Comparison of ENCODE assay signal across 8 cellular contexts in genomic region chr6:31805939-31806469, GRCh38. TPM values are rescaled to one million over a fixed set of nuclear protein-coding genes. Genes with fewer than 3 reads are reported as not detected.
DNase-seq lines count a peak whose midpoint lies in the region; ATAC-seq, FAIRE-seq and TF ChIP-seq lines count a peak whose summit lies in the region.

No MANE protein-coding gene starts in this region.

- CTCF ChIA-PET in activated naive CD4-positive, alpha-beta T cell treated with anti-CD3 and anti-CD28 coated beads, Interleukin-2, amount 10 ng/mL, durations not matched to agents 7 days and 5 days (lab: Charles Lee), result interaction anchor here (0.8 to 3.0 kb wide), 7 partner anchors 9 to 125 kb away, joined by 3 to 20 read pairs (median 3); partner anchors contain the start of genes DDAH2, LY6G5C and VARS1
- CTCF ChIA-PET in activated CD4-positive, alpha-beta memory T cell treated with anti-CD3 and anti-CD28 coated beads for 36 hours (lab: Charles Lee), result interaction anchor here (0.6 to 2.5 kb wide), 12 partner anchors 8 to 224 kb away, joined by 3 to 30 read pairs (median 5); partner anchors contain the start of genes HSPA1A, HSPA1L and VARS1

- H3K27me3 Mint-ChIP-seq in activated naive CD4-positive, alpha-beta T cell treated with anti-CD3 and anti-CD28 coated beads, Interleukin-2, amount 10 ng/mL, durations not matched to agents 7 days and 5 days, result no peaks in the 10 kb centered on the region
- no peaks in the 10 kb centered on the region for H3K27me3 Mint-ChIP-seq in activated CD4-positive, alpha-beta memory T cell treated with anti-CD3 and anti-CD28 coated beads for 36 hours

- H3K9me3 Mint-ChIP-seq in activated naive CD4-positive, alpha-beta T cell treated with anti-CD3 and anti-CD28 coated beads, Interleukin-2, amount 10 ng/mL, durations not matched to agents 7 days and 5 days, result no peaks in the 10 kb centered on the region
- H3K9me3 Mint-ChIP-seq in activated CD4-positive, alpha-beta memory T cell treated with anti-CD3 and anti-CD28 coated beads for 36 hours, result no peaks in the 10 kb centered on the region

- POLR2A ChIA-PET in activated CD4-positive, alpha-beta memory T cell treated with anti-CD3 and anti-CD28 coated beads for 36 hours (lab: Charles Lee), result interaction anchor here (0.9 to 2.4 kb wide), 10 partner anchors 9 to 231 kb away, joined by 3 to 20 read pairs (median 4); partner anchors contain the start of genes ABHD16A, HSPA1A, HSPA1B and HSPA1L

- H3K36me3 Mint-ChIP-seq in activated naive CD4-positive, alpha-beta T cell treated with anti-CD3 and anti-CD28 coated beads, Interleukin-2, amount 10 ng/mL, durations not matched to agents 7 days and 5 days, result peaks cover 38% of the 10 kb centered on the region
- H3K36me3 Mint-ChIP-seq in activated CD4-positive, alpha-beta memory T cell treated with anti-CD3 and anti-CD28 coated beads for 36 hours, result peaks cover 14% of the 10 kb centered on the region

- no peak for ATAC-seq in HG03469 (IDR thresholded peaks at IDR 0.05; ENCODE audit: unreplicated experiment)

- H3K4me1 Mint-ChIP-seq in activated naive CD4-positive, alpha-beta T cell treated with anti-CD3 and anti-CD28 coated beads, Interleukin-2, amount 10 ng/mL, durations not matched to agents 7 days and 5 days, result peaks cover 46% of the 10 kb centered on the region
- peaks cover 26% of the 10 kb centered on the region for H3K4me1 Mint-ChIP-seq in activated CD4-positive, alpha-beta memory T cell treated with anti-CD3 and anti-CD28 coated beads for 36 hours (ENCODE audit: low read depth)

- H3K27me3 ChIP-seq in left ventricle myocardium inferior (ENCODE audit: low read depth) (no peaks in the 10 kb centered on the region), small intestine (ENCODE audit: control insufficient read depth in 2 of 2, insufficient read depth in 2 of 2, low read length in 2 of 2) (no peaks in the 10 kb centered on the region)

- intact Hi-C loops in activated CD4-positive, alpha-beta memory T cell treated with anti-CD3 and anti-CD28 coated beads for 36 hours (cut with micrococcal nuclease), result loop anchor here (1.0 to 2.0 kb wide), 2 partner anchors 10 to 17 kb away; no protein-coding TSS in a partner anchor
- intact Hi-C loops in left ventricle myocardium inferior (cut with micrococcal nuclease), result no loop called here

- peak overlapping the region; percentile 92 for H3K4me3 Mint-ChIP-seq in activated naive CD4-positive, alpha-beta T cell treated with anti-CD3 and anti-CD28 coated beads, Interleukin-2, amount 10 ng/mL, durations not matched to agents 7 days and 5 days
- H3K4me3 Mint-ChIP-seq in activated CD4-positive, alpha-beta memory T cell treated with anti-CD3 and anti-CD28 coated beads for 36 hours, result peak overlapping the region; percentile 86

- peaks cover 20% of the 10 kb centered on the region for H3K4me1 ChIP-seq in left ventricle myocardium inferior
- H3K4me1 ChIP-seq in small intestine (ENCODE audit: control insufficient read depth in 2 of 2, insufficient read depth in 1 of 2, low read depth in 1 of 2, low read length in 1 of 2), result no peaks in the 10 kb centered on the region

- H3K36me3 ChIP-seq in left ventricle myocardium inferior (peaks cover 14% of the 10 kb centered on the region), small intestine (ENCODE audit: control insufficient read depth in 2 of 2, insufficient read depth in 2 of 2, low read length in 2 of 2) (peaks cover 0 to 5% of the 10 kb centered on the region in 2 donors)

- H3K27ac Mint-ChIP-seq in activated naive CD4-positive, alpha-beta T cell treated with anti-CD3 and anti-CD28 coated beads, Interleukin-2, amount 10 ng/mL, durations not matched to agents 7 days and 5 days, result peak overlapping the region; percentile 89
- H3K27ac Mint-ChIP-seq in activated CD4-positive, alpha-beta memory T cell treated with anti-CD3 and anti-CD28 coated beads for 36 hours, result peak overlapping the region; percentile 87

- H3K27ac ChIP-seq in left ventricle myocardium inferior (replicated peaks) (peak overlapping the region; percentile 94), small intestine (ENCODE audit: low read depth in 1 of 2, low read length in 1 of 2) (peak overlapping the region; percentile 93 to 96)

- 13 to 16% (median 14%) methylated on average over 7 of the region's 7 CpGs for WGBS in small intestine, 3 donors

- DNase-seq in activated naive CD4-positive, alpha-beta T cell treated with anti-CD3 and anti-CD28 coated beads, Interleukin-2, amount 10 ng/mL, durations not matched to agents 7 days and 5 days, result no peak
- DNase-seq in activated naive CD4-positive, alpha-beta T cell treated with Interleukin-2 at 50 U/mL for 16 hours, result no peak
- no peak for DNase-seq in activated CD4-positive, alpha-beta memory T cell treated with anti-CD3 and anti-CD28 coated beads for 36 hours
- no peak for DNase-seq in left ventricle myocardium inferior
- DNase-seq in small intestine, result no peak
- no peak for DNase-seq in SW480 (ENCODE audit: low spot score)
- DNase-seq in activated CD4-positive, alpha-beta T cell treated with anti-CD3 and anti-CD28 coated beads for 1 hour, result no peak

- H3K4me3 ChIP-seq in left ventricle myocardium inferior (peak overlapping the region; percentile 79), small intestine (ENCODE audit: low read depth in 1 of 2, low read length in 2 of 2) (peak overlapping the region; percentile 80 to 84)

- no peak for FAIRE-seq in small intestine (lab: Jason Lieb, UNC)

- no peak for TF ChIP-seq CTCF in left ventricle myocardium inferior (IDR thresholded peaks at IDR 0.05; ENCODE audit: borderline replicate concordance)

- no peaks in the 10 kb centered on the region for H3K9me3 ChIP-seq in left ventricle myocardium inferior (replicated peaks)
- H3K9me3 ChIP-seq in small intestine (ENCODE audit: control insufficient read depth, low read depth), result no peaks in the 10 kb centered on the region

RNA-seq across cellular contexts. Expression of gene LSM2, which starts 0.8 kb away (rescaled TPM):
- 100 to 1,000 TPM; 142 to 143 TPM for total RNA-seq in activated CD4-positive, alpha-beta memory T cell treated with anti-CD3 and anti-CD28 coated beads for 36 hours
- total RNA-seq in left ventricle myocardium inferior, result 19.4 TPM
- polyA plus RNA-seq in small intestine, result 10 to 100 TPM; 27.3 to 90.2 (median 29.7) TPM

RNA-seq across cellular contexts. Expression of gene HSPA1L, which starts 9.1 kb away (rescaled TPM):
- total RNA-seq in activated CD4-positive, alpha-beta memory T cell treated with anti-CD3 and anti-CD28 coated beads for 36 hours, result 1 to 10 TPM; 2.0 TPM
- 2.2 TPM for total RNA-seq in left ventricle myocardium inferior
- polyA plus RNA-seq in small intestine, result 1 to 10 TPM in 1 of 3 donors, under 1 TPM in 2; 0.27 to 1.3 (median 0.94) TPM

RNA-seq across cellular contexts. Expression of gene HSPA1A, which starts 9.3 kb away (rescaled TPM):
- total RNA-seq in activated CD4-positive, alpha-beta memory T cell treated with anti-CD3 and anti-CD28 coated beads for 36 hours, result 10 to 100 TPM; 68.5 to 69.9 TPM
- 271 TPM for total RNA-seq in left ventricle myocardium inferior
- polyA plus RNA-seq in small intestine, result 10 to 100 TPM in 2 of 3 donors, 1 to 10 TPM in 1; 9.7 to 36.4 (median 15.0) TPM

RNA-seq across cellular contexts. Expression of gene VARS1, which starts 10.5 kb away (rescaled TPM):
- total RNA-seq in activated CD4-positive, alpha-beta memory T cell treated with anti-CD3 and anti-CD28 coated beads for 36 hours, result 100 to 1,000 TPM; 141 to 153 TPM
- total RNA-seq in left ventricle myocardium inferior, result 20.0 TPM
- 10 to 100 TPM; 19.9 to 42.4 (median 22.4) TPM for polyA plus RNA-seq in small intestine

RNA-seq across cellular contexts. Expression of gene HSPA1B, which starts 21.5 kb away (rescaled TPM):
- total RNA-seq in activated CD4-positive, alpha-beta memory T cell treated with anti-CD3 and anti-CD28 coated beads for 36 hours, result 10 to 100 TPM; 59.5 to 62.3 TPM
- 184 TPM for total RNA-seq in left ventricle myocardium inferior
- polyA plus RNA-seq in small intestine, result 10 to 100 TPM; 16.5 to 47.4 (median 22.6) TPM
